19 cellular contexts compared by ENCODE assay signal in genomic region chr1:82330330-82330729, GRCh38.
"Had no signal": no experiment of that assay in that cellular context is flagged by ENCODE, and none has a peak within 500 bp of the region (broad histone marks: within the 10 kb centered on the region; RNA-seq: fewer than 3 reads in every experiment).

No MANE protein-coding gene starts in this region.

- H3K4me3 ChIP-seq: esophagus muscularis mucosa, gastrocnemius medialis, ovary, right atrium auricular region, stomach, thoracic aorta, transverse colon had no signal

- H3K27ac ChIP-seq: epithelial cell of prostate, esophagus muscularis mucosa, gastrocnemius medialis, ovary, right atrium auricular region, stomach, thoracic aorta, transverse colon had no signal

- H3K4me1 ChIP-seq: esophagus muscularis mucosa, gastrocnemius medialis, right atrium auricular region, stomach, transverse colon had no signal

- H3K36me3 ChIP-seq: esophagus muscularis mucosa, gastrocnemius medialis, ovary, right atrium auricular region, stomach, thoracic aorta, transverse colon had no signal

- H3K27me3 ChIP-seq: esophagus muscularis mucosa, gastrocnemius medialis, ovary, right atrium auricular region, stomach, transverse colon had no signal

- FAIRE-seq: small intestine, urothelium cell line had no signal

- H3K9me3 ChIP-seq: esophagus muscularis mucosa, gastrocnemius medialis, ovary, right atrium auricular region, stomach, thoracic aorta, transverse colon had no signal

- DNase-seq: effector memory CD4-positive, alpha-beta T cell; gastrocnemius medialis; kidney glomerular epithelial cell; mammary epithelial cell; natural killer cell; nucleus accumbens; ovary; small intestine; stimulated activated CD4-positive, alpha-beta T cell treated with anti-CD3 and anti-CD28 coated beads, Interleukin-4, amount 100 ng/mL, for 1 hour; stimulated activated CD8-positive, alpha-beta memory T cell treated with anti-CD3 and anti-CD28 coated beads, Interleukin-4, amount 100 ng/mL, for 48 hours; stomach; substantia nigra; transverse colon had no signal

- ATAC-seq: gastrocnemius medialis, left lobe of liver had no signal
